15 cellular contexts compared by ENCODE assay signal in genomic region chr22:25518000-25518663, GRCh38. TPM values are rescaled to one million over a fixed set of nuclear protein-coding genes. Genes with fewer than 3 reads are reported as not detected.
DNase-seq lines count a peak whose midpoint lies in the region; ATAC-seq and TF ChIP-seq lines count a peak whose summit lies in the region.
"Had no signal": no experiment of that assay in that cellular context is flagged by ENCODE, and none has a peak within 500 bp of the region (broad histone marks: within the 10 kb centered on the region; RNA-seq: fewer than 3 reads in every experiment).

No MANE protein-coding gene starts in this region.

- H3K4me3 ChIP-seq in right atrium auricular region = no peak overlapping the region
- H3K4me3 ChIP-seq: HAP-1 had no signal

- no peaks in the 10 kb centered on the region for H3K27me3 Mint-ChIP-seq in activated CD8-positive, alpha-beta T cell treated with anti-CD3 and anti-CD28 coated beads for 36 hours

- intact Hi-C loops in activated CD8-positive, alpha-beta T cell treated with anti-CD3 and anti-CD28 coated beads for 36 hours (cut with micrococcal nuclease) = no loop called here

- H3K4me1 Mint-ChIP-seq in activated CD8-positive, alpha-beta T cell treated with anti-CD3 and anti-CD28 coated beads for 36 hours (ENCODE audit: low read depth) = no peaks in the 10 kb centered on the region
- H3K4me1 Mint-ChIP-seq: CD4-positive, alpha-beta memory T cell had no signal

- no peak overlapping the region for H3K4me3 Mint-ChIP-seq in activated CD8-positive, alpha-beta T cell treated with anti-CD3 and anti-CD28 coated beads for 36 hours
- H3K4me3 Mint-ChIP-seq: HFFc6 had no signal

- H3K36me3 ChIP-seq in right atrium auricular region = no peaks in the 10 kb centered on the region
- H3K36me3 ChIP-seq: HAP-1 had no signal

- DNase-seq in HT-29 (ENCODE audit: low spot score) (peak; percentile 6), SW480 (ENCODE audit: low spot score) (peak; percentile 29), left kidney (ENCODE audit: low read depth, low spot score) (peak; percentile 45), right atrium auricular region (ENCODE audit: low spot score) (no peak), DMS153 treated with DMSO at 0.1 percent for 48 hours (lab: John Stamatoyannopoulos, UW; ENCODE audit: unreplicated experiment) (no peak)
- no peak for DNase-seq in activated CD8-positive, alpha-beta T cell treated with anti-CD3 and anti-CD28 coated beads for 36 hours
- DNase-seq: C1 segment of cervical spinal cord; Calu3; CD4-positive, alpha-beta memory T cell; COR-L47; DMS153; DMS79 treated with DMSO at 0.1 percent for 48 hours; GOT3; HFFc6 had no signal

- H3K4me1 ChIP-seq in right atrium auricular region = no peaks in the 10 kb centered on the region
- H3K4me1 ChIP-seq: HAP-1 had no signal

- no peaks in the 10 kb centered on the region for H3K9me3 Mint-ChIP-seq in activated CD8-positive, alpha-beta T cell treated with anti-CD3 and anti-CD28 coated beads for 36 hours

- no peak for ATAC-seq in activated CD8-positive, alpha-beta T cell treated with anti-CD3 and anti-CD28 coated beads for 36 hours

- peaks cover 8% of the 10 kb centered on the region for H3K36me3 Mint-ChIP-seq in activated CD8-positive, alpha-beta T cell treated with anti-CD3 and anti-CD28 coated beads for 36 hours (ENCODE audit: low read depth)

- POLR2A ChIA-PET in activated CD8-positive, alpha-beta T cell treated with anti-CD3 and anti-CD28 coated beads for 36 hours (lab: Charles Lee) = no interaction called here

- peaks cover 0 to 7% of the 10 kb centered on the region in 2 donors for H3K9me3 ChIP-seq in right atrium auricular region
- H3K9me3 ChIP-seq: HAP-1 had no signal

- H3K27ac ChIP-seq in right atrium auricular region = no peak overlapping the region

- CTCF ChIA-PET in activated CD8-positive, alpha-beta T cell treated with anti-CD3 and anti-CD28 coated beads for 36 hours (lab: Charles Lee) = no interaction called here

- no peak overlapping the region for H3K27ac Mint-ChIP-seq in activated CD8-positive, alpha-beta T cell treated with anti-CD3 and anti-CD28 coated beads for 36 hours
- H3K27ac Mint-ChIP-seq: HFFc6 had no signal

- H3K27me3 ChIP-seq in right atrium auricular region = no peaks in the 10 kb centered on the region

- TF ChIP-seq CTCF in right atrium auricular region (IDR thresholded peaks at IDR 0.05) = no peak
- no peak for TF ChIP-seq CTCF in activated CD8-positive, alpha-beta T cell treated with anti-CD3 and anti-CD28 coated beads for 36 hours (IDR thresholded peaks at IDR 0.05)

RNA-seq across cellular contexts. Expression of gene GRK3, which starts 46.3 kb away (rescaled TPM):
- total RNA-seq in HT-29 (2014; rRNA removed; shearing (Covaris generic)) = 1.4 and 1.5 TPM in 2 replicates
- total RNA-seq in right atrium auricular region = 1 to 10 TPM; 6.2 to 9.1 TPM
- 10 to 100 TPM; 26.3 to 26.7 TPM for total RNA-seq in activated CD8-positive, alpha-beta T cell treated with anti-CD3 and anti-CD28 coated beads for 36 hours

Comparison
In these comparisons a context has a peak if more than half of its experiments do, and no peak if none do; other contexts are left out.
1. DNase-seq: peak in HT-29 (single experiment), SW480 (single experiment) and left kidney (single experiment); none in right atrium auricular region (single experiment), activated CD8-positive, alpha-beta T cell treated with anti-CD3 and anti-CD28 coated beads for 36 hours (single experiment) and DMS153 treated with DMSO at 0.1 percent for 48 hours (single experiment).